8 cellular contexts compared by ENCODE assay signal in the genomic region with DNA sequence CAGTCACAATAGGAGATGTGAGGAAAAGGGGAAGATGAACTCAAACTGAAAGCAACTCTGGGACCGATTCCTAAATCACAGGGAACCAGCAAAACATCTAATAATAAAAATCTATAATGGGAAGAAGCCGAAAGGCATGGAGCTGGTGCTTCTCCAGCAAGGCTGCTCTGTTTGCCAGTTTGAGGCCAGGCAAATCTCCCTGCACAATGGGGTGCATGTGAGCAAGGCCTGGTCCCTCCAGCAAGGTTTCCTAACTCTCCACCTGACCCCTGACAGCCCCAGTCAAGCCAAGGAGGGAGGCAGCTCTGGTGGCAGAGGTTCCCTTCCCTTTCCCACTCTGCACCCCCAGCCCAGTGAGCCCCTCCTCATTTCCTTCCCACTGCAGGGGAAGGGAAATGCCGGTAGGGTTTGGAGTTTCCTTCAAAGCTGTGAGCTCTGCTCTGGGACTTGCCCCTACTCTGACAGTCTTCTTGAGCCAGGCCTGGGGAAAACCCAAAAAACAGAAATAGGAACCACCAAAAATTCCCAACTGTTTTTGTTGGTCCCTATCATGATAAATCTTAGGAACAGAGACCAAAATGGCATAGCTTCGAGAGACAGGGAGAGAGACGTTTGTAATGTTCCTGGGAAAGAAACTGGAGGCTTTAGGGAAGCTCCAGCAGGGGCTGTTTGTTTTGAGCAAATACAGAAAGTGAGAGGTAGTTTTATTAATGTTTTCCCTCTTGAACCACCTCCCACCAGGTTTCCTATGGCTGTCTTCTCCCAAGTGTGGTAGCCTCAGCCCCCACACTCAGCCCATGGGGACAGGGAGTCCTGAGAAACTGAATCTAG. TPM values are rescaled to one million over a fixed set of nuclear protein-coding genes. Genes with fewer than 3 reads are reported as not detected.
DNase-seq lines count a peak whose midpoint lies in the region; ATAC-seq, FAIRE-seq and TF ChIP-seq lines count a peak whose summit lies in the region.

No MANE protein-coding gene starts in this region.

- no peaks in the 10 kb centered on the region for H4K20me1 ChIP-seq in endothelial cell of umbilical vein (replicated peaks; ENCODE audit: control insufficient read depth, extremely low read depth, insufficient read depth, low read length)

- POLR2A ChIA-PET in CD4-positive, alpha-beta memory T cell (lab: Charles Lee; ENCODE audit: partially characterized antibody), result interaction anchor here (0.9 to 7.3 kb wide), 8 partner anchors 7 to 306 kb away, joined by 3 to 83 read pairs (median 5); a partner anchor contains a TSS
- POLR2A ChIA-PET in endothelial cell of umbilical vein (lab: Charles Lee), result interaction anchor here (1.0 to 3.4 kb wide), 8 partner anchors 8 to 69 kb away, joined by 3 to 21 read pairs (median 6); a partner anchor contains a TSS

- peaks cover 55% of the 10 kb centered on the region for H3K79me2 ChIP-seq in endothelial cell of umbilical vein (ENCODE audit: control insufficient read depth, insufficient read depth, low read length)

- peaks cover 76% of the 10 kb centered on the region for H3K4me1 ChIP-seq in CD4-positive, alpha-beta memory T cell (ENCODE audit: insufficient read depth, low read length)
- peaks cover 48% of the 10 kb centered on the region for H3K4me1 ChIP-seq in endothelial cell of umbilical vein (ENCODE audit: control insufficient read depth, extremely low read depth, insufficient read depth, low read length)
- peaks cover 7 to 25% (median 20%) of the 10 kb centered on the region in 3 donors for H3K4me1 ChIP-seq in pancreas

- intact Hi-C loops in CD4-positive, alpha-beta memory T cell (cut with micrococcal nuclease), result no loop called here
- intact Hi-C loops in endothelial cell of umbilical vein (cut with micrococcal nuclease) (loop anchor here (1.0 to 2.0 kb wide), 5 partner anchors 9 to 68 kb away; a partner anchor contains a TSS), pancreas (cut with DNase I) (no loop called here)

- no peaks in the 10 kb centered on the region for H3K9me3 ChIP-seq in CD4-positive, alpha-beta memory T cell (ENCODE audit: control insufficient read depth in 1 of 2, low read length in 2 of 2)
- H3K9me3 ChIP-seq in endothelial cell of umbilical vein (replicated peaks; ENCODE audit: control insufficient read depth, insufficient read depth, low read length), result no peaks in the 10 kb centered on the region
- no peaks in the 10 kb centered on the region for H3K9me3 ChIP-seq in pancreas

- peak overlapping the region in 1 of 2 donors; percentile 55 for H3K4me3 ChIP-seq in CD4-positive, alpha-beta memory T cell (ENCODE audit: low read length in 2 of 2)
- H3K4me3 ChIP-seq in endothelial cell of umbilical vein (replicated peaks in 1 of 3; ENCODE audit: insufficient read depth in 1 of 3, low read depth in 1 of 3, low read length in 3 of 3) (no peak overlapping the region), pancreas (no peak overlapping the region)

- FAIRE-seq in endothelial cell of umbilical vein (lab: Jason Lieb, UNC), result peak; percentile 66
- no peak for FAIRE-seq in pancreas (lab: Jason Lieb, UNC)

- dilution Hi-C loops in endothelial cell of umbilical vein (cut with MboI; ENCODE audit: extremely low pct_ligation_motif_present, low sequenced_read_pairs), result no loop called here

- DNase-seq in CD4-positive, alpha-beta memory T cell, result no peak
- DNase-seq in OCI-M1 (lab: John Stamatoyannopoulos, UW) (peak; percentile 16), endothelial cell of umbilical vein (ENCODE audit: low read depth, low spot score) (peak; percentile 32), pancreas (no peak), NCI-H2227 treated with DMSO at 0.1 percent for 48 hours (lab: John Stamatoyannopoulos, UW) (no peak), GM19238 (ENCODE audit: insufficient read length, low spot score) (no peak), NCI-H226 (no peak)

- 63 to 64% methylated on average over 5 of the region's 5 CpGs for WGBS in pancreas, 2 donors

- H3K27me3 ChIP-seq in CD4-positive, alpha-beta memory T cell (ENCODE audit: insufficient read depth, low read length), result no peaks in the 10 kb centered on the region
- no peaks in the 10 kb centered on the region for H3K27me3 ChIP-seq in endothelial cell of umbilical vein (ENCODE audit: control insufficient read depth in 2 of 2, insufficient read depth in 2 of 2, low read length in 2 of 2)
- no peaks in the 10 kb centered on the region for H3K27me3 ChIP-seq in pancreas

- H3K9ac ChIP-seq in endothelial cell of umbilical vein (replicated peaks; ENCODE audit: extremely low read depth, insufficient read depth, low read length), result peak overlapping the region; percentile 45

- no peaks in the 10 kb centered on the region for H3K27me3 Mint-ChIP-seq in CD4-positive, alpha-beta memory T cell

- peak overlapping the region in 7 of 8 donors; percentile 28 to 86 (median 74) for H3K4me3 Mint-ChIP-seq in CD4-positive, alpha-beta memory T cell

- no peaks in the 10 kb centered on the region for H3K9me1 ChIP-seq in endothelial cell of umbilical vein (replicated peaks; ENCODE audit: control insufficient read depth, extremely low read depth, insufficient read depth, low read length)

- H3K27ac Mint-ChIP-seq in CD4-positive, alpha-beta memory T cell, result peak overlapping the region; percentile 92 to 99 (median 97)

- BruUV-seq in endothelial cell of umbilical vein (replicated peaks; lab: Mats Ljungman, UMichigan), result no TSS peak

- no peak overlapping the region for H2AFZ ChIP-seq in endothelial cell of umbilical vein (ENCODE audit: low read depth, low read length)

- H3K4me1 Mint-ChIP-seq in CD4-positive, alpha-beta memory T cell, result peaks cover 76 to 96% (median 88%) of the 10 kb centered on the region in 4 donors

- peak overlapping the region; percentile 80 for H3K27ac ChIP-seq in CD4-positive, alpha-beta memory T cell (ENCODE audit: low read depth, low read length)
- H3K27ac ChIP-seq in endothelial cell of umbilical vein (ENCODE audit: insufficient read depth, low read depth, low read length) (peak overlapping the region; percentile 91), pancreas (peak overlapping the region; percentile 74 to 89 (median 85))

- peak overlapping the region; percentile 7 for H3K4me2 ChIP-seq in endothelial cell of umbilical vein (ENCODE audit: insufficient read depth, low read length)

- TF ChIP-seq CTCF in endothelial cell of umbilical vein (IDR thresholded peaks at IDR 0.05; ENCODE audit: extremely low read depth in 1 of 2, insufficient read depth in 1 of 2, low read depth in 1 of 2, low read length in 2 of 2) (no peak), pancreas (IDR thresholded peaks at IDR 0.05) (no peak)

- peak in 3 of 4 donors; percentile 2 to 3 (median 2) for ATAC-seq in pancreas
- ATAC-seq in GM18517 (IDR thresholded peaks at IDR 0.05; ENCODE audit: unreplicated experiment), result no peak

- CTCF ChIA-PET in CD4-positive, alpha-beta memory T cell (lab: Charles Lee; ENCODE audit: partially characterized antibody), result interaction anchor here (1.1 to 7.0 kb wide), 8 partner anchors 9 to 167 kb away, joined by 3 to 69 read pairs (median 14); a partner anchor contains a TSS
- CTCF ChIA-PET in endothelial cell of umbilical vein (lab: Charles Lee), result interaction anchor here (1.0 to 6.2 kb wide), 14 partner anchors 9 to 69 kb away, joined by 3 to 56 read pairs (median 14); a partner anchor contains a TSS

- no peaks in the 10 kb centered on the region for H3K36me3 ChIP-seq in CD4-positive, alpha-beta memory T cell (ENCODE audit: insufficient read depth, low read length)
- H3K36me3 ChIP-seq in endothelial cell of umbilical vein (ENCODE audit: control insufficient read depth in 2 of 2, extremely low read depth in 1 of 2, insufficient read depth in 2 of 2, low read length in 2 of 2) (peaks cover 0 to 2% of the 10 kb centered on the region in 2 experiments), pancreas (no peaks in the 10 kb centered on the region)

- no peak for TF ChIP-seq POLR2A in endothelial cell of umbilical vein (IDR thresholded peaks at IDR 0.05; ENCODE audit: low read depth, low read length)

- peaks cover 0 to 3% of the 10 kb centered on the region in 2 donors for H3K36me3 Mint-ChIP-seq in CD4-positive, alpha-beta memory T cell

- H3K9me3 Mint-ChIP-seq in CD4-positive, alpha-beta memory T cell, result no peaks in the 10 kb centered on the region

TF ChIP-seq in endothelial cell of umbilical vein, 7 proteins besides CTCF, POLR2A, EP300 and RAD21 (continues in another document):
- no peak for TF ChIP-seq JUN (IDR thresholded peaks at IDR 0.05; ENCODE audit: borderline replicate concordance, insufficient read depth, insufficient read length, low read depth)
- TF ChIP-seq EZH2 (IDR thresholded peaks at IDR 0.05; ENCODE audit: borderline replicate concordance, low read depth, low read length, severe bottlenecking), result no peak
- TF ChIP-seq GATA2 (IDR thresholded peaks at IDR 0.05; ENCODE audit: insufficient read depth, insufficient read length, low read depth, low read length), result no peak
- TF ChIP-seq POLR2AphosphoS5 (IDR thresholded peaks at IDR 0.05; ENCODE audit: insufficient read depth, low read depth, low read length), result no peak
- no peak for TF ChIP-seq MYC (IDR thresholded peaks at IDR 0.05; ENCODE audit: low read depth, low read length)

RNA-seq across cellular contexts. Expression of a gene that starts 34.6 kb away (rescaled TPM):
- total RNA-seq in CD4-positive, alpha-beta memory T cell, result 10 to 100 TPM; 27.9 to 28.1 TPM
- polyA plus RNA-seq in CD4-positive, alpha-beta memory T cell, result 1 to 10 TPM; 3.9 to 6.1 TPM
- total RNA-seq in endothelial cell of umbilical vein, result 93.2 and 93.3 TPM in 2 replicates
- polyA plus RNA-seq in endothelial cell of umbilical vein, result 33.6 and 35.1 TPM in 2 replicates
- 31.3 and 33.6 TPM in 2 replicates for polyA plus RNA-seq in endothelial cell of umbilical vein (2011; cell fraction: cytosol; rRNA removed)
- polyA plus RNA-seq in endothelial cell of umbilical vein (2011; cell fraction: nucleus; rRNA removed), result 143 and 146 TPM in 2 replicates
- polyA plus RNA-seq in endothelial cell of umbilical vein (2012), result 37.7 and 39.3 TPM in 2 replicates
- 107 and 110 TPM in 2 replicates for polyA minus RNA-seq in endothelial cell of umbilical vein
- polyA minus RNA-seq in endothelial cell of umbilical vein (2011; cell fraction: cytosol; rRNA and poly(A)+ RNA removed), result 4.4 TPM
- polyA minus RNA-seq in endothelial cell of umbilical vein (2011; cell fraction: nucleus; rRNA and poly(A)+ RNA removed), result 75.3 and 104 TPM in 2 replicates
- total RNA-seq in pancreas, result 10 to 100 TPM in 1 of 6 donors, 1 to 10 TPM in 5; 1.8 to 13.5 (median 2.7) TPM
- polyA plus RNA-seq in pancreas, result 1 to 10 TPM; 2.9 to 3.1 TPM

RNA-seq across cellular contexts. Expression of a gene that starts 49.2 kb away (rescaled TPM):
- total RNA-seq in CD4-positive, alpha-beta memory T cell, result 10 to 100 TPM; 15.1 to 15.9 TPM
- 1 to 10 TPM in 1 of 2 donors, under 1 TPM in 1; 0.73 to 4.7 TPM for polyA plus RNA-seq in CD4-positive, alpha-beta memory T cell
- total RNA-seq in endothelial cell of umbilical vein, result 9.5 and 9.9 TPM in 2 replicates
- 5.4 TPM in 2 replicates for polyA plus RNA-seq in endothelial cell of umbilical vein
- polyA plus RNA-seq in endothelial cell of umbilical vein (2011; cell fraction: cytosol; rRNA removed), result 4.3 and 5.3 TPM in 2 replicates
- 32.8 and 33.2 TPM in 2 replicates for polyA plus RNA-seq in endothelial cell of umbilical vein (2011; cell fraction: nucleus; rRNA removed)
- polyA plus RNA-seq in endothelial cell of umbilical vein (2012), result 4.4 and 6.2 TPM in 2 replicates
- polyA minus RNA-seq in endothelial cell of umbilical vein, result 7.8 and 9.3 TPM in 2 replicates
- polyA minus RNA-seq in endothelial cell of umbilical vein (2011; cell fraction: cytosol; rRNA and poly(A)+ RNA removed), result 3.9 TPM
- 8.2 and 11.7 TPM in 2 replicates for polyA minus RNA-seq in endothelial cell of umbilical vein (2011; cell fraction: nucleus; rRNA and poly(A)+ RNA removed)
- total RNA-seq in pancreas, result 10 to 100 TPM; 11.2 to 19.9 (median 13.2) TPM
- 10 to 100 TPM; 44.9 to 58.3 TPM for polyA plus RNA-seq in pancreas

Comparison
In these comparisons a context has a peak if more than half of its experiments do, and no peak if none do; other contexts are left out.
1. DNase-seq: peak in OCI-M1 (single experiment) and endothelial cell of umbilical vein (single experiment); none in CD4-positive, alpha-beta memory T cell (0 of 5), pancreas (0 of 6), NCI-H2227 treated with DMSO at 0.1 percent for 48 hours (single experiment), GM19238 (single experiment) and NCI-H226 (single experiment).
2. Peak in every context shown above with its lines, with median percentiles within 50 percentile points of each other: H3K27ac ChIP-seq.